ENCODE assay signal across 3 cellular contexts in the genomic region with DNA sequence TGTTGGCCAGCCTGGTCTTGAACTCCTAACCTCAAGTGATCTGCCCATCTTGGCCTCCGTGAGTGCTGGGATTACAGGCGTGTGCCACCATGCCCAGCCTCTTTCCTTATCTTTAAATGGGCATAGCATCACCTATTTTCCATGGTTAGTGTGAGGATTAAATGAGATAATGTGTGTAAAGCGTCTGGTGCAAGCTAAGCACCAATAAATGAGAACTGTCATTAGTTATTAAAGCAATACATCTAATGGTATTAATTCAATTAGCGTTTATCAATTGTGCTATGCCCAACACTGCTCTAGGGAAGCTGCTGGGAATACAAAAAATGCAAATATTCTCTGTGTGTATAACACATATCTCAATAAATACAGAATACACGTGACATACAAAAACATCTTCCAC.
A peak's percentile ranks its signal among the peaks of the same experiment; 100 is the strongest.
TF ChIP-seq lines count a peak whose summit lies in the region.

No MANE protein-coding gene starts in this region.

TF ChIP-seq in HEK293, 187 proteins besides CTCF, POLR2A, EP300 and RAD21 (continued from another document):
- TF ChIP-seq ZSCAN18 (tag by site-specific recombination; IDR thresholded peaks at IDR 0.05) (no peak), ZNF664 (tag by site-specific recombination; IDR thresholded peaks at IDR 0.05) (peak; percentile 98)

TF ChIP-seq in K562, 482 proteins besides CTCF, POLR2A, EP300 and RAD21:
- TF ChIP-seq DACH1 (IDR thresholded peaks at IDR 0.05; ENCODE audit: partially characterized antibody), result peak; percentile 16
- TF ChIP-seq, protein P1, sequence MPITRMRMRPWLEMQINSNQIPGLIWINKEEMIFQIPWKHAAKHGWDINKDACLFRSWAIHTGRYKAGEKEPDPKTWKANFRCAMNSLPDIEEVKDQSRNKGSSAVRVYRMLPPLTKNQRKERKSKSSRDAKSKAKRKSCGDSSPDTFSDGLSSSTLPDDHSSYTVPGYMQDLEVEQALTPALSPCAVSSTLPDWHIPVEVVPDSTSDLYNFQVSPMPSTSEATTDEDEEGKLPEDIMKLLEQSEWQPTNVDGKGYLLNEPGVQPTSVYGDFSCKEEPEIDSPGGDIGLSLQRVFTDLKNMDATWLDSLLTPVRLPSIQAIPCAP (CRISPR knock-in tag; IDR thresholded peaks at IDR 0.05; ENCODE audit: borderline replicate concordance), result no peak
- TF ChIP-seq SIN3B (IDR thresholded peaks at IDR 0.05; ENCODE audit: low read depth), result no peak
- no peak for TF ChIP-seq MYNN (IDR thresholded peaks at IDR 0.05)
- no peak for TF ChIP-seq MYNN (CRISPR knock-in tag; IDR thresholded peaks at IDR 0.05)
TF ChIP-seq in K562: peak in this region for 1.

TF ChIP-seq in GM12891, 5 proteins besides CTCF, POLR2A, EP300 and RAD21 (continued from another document):
- TF ChIP-seq POU2F2 (IDR thresholded peaks at IDR 0.05; ENCODE audit: low read depth, low read length), result no peak
- no peak for TF ChIP-seq TAF1 (IDR thresholded peaks at IDR 0.05; ENCODE audit: low read depth, low read length)
- no peak for TF ChIP-seq POLR2AphosphoS5 (IDR thresholded peaks at IDR 0.05; ENCODE audit: low read depth, low read length)
- TF ChIP-seq SPI1 (IDR thresholded peaks at IDR 0.05; ENCODE audit: low read depth, low read length), result no peak
TF ChIP-seq in GM12891: peak in this region for 0.
